Comparison of ENCODE assay signal across 1 cellular context in the genomic region with DNA sequence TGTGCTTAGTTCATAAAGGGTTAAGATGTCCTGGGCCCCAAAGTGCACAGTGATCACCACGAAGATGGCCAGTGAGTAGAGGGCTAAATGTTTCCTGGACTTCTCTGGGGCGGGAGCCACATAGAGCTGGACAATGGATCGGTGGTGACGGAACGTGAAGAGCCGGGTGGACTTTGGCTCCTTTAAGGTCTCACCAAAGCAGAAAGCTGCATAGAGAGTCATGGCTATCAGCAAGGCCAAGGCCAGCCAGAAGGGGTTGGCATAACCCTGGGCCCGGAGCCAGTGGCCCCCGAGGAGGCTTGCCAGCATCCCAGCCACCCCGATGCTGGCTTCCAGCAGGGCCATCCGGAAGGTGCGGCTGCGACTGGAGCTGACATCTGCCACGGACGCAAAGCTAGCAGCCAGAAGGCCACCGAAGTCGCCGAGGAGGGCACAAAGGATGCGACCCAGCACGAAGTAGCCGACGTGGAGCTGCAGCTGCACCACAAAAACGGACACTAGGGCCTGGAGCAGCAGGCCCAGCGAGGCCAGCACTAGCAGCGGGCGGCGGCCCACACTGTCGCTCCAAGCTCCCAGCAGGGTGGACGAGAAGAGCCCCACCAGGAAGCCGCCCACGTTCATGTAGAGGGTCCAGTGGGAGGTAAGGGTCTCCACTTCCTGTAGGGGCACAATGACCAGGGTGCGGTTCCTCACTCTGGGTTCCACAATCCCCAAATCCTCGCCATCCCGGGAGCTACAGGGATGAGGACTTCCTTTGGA.
TF ChIP-seq lines count a peak whose summit lies in the region.

No MANE protein-coding gene starts in this region.

TF ChIP-seq in WTC11, 78 proteins besides CTCF, POLR2A, EP300 and RAD21 (continued from another document):
- TF ChIP-seq, protein P1, sequence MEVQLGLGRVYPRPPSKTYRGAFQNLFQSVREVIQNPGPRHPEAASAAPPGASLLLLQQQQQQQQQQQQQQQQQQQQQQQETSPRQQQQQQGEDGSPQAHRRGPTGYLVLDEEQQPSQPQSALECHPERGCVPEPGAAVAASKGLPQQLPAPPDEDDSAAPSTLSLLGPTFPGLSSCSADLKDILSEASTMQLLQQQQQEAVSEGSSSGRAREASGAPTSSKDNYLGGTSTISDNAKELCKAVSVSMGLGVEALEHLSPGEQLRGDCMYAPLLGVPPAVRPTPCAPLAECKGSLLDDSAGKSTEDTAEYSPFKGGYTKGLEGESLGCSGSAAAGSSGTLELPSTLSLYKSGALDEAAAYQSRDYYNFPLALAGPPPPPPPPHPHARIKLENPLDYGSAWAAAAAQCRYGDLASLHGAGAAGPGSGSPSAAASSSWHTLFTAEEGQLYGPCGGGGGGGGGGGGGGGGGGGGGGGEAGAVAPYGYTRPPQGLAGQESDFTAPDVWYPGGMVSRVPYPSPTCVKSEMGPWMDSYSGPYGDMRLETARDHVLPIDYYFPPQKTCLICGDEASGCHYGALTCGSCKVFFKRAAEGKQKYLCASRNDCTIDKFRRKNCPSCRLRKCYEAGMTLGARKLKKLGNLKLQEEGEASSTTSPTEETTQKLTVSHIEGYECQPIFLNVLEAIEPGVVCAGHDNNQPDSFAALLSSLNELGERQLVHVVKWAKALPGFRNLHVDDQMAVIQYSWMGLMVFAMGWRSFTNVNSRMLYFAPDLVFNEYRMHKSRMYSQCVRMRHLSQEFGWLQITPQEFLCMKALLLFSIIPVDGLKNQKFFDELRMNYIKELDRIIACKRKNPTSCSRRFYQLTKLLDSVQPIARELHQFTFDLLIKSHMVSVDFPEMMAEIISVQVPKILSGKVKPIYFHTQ (CRISPR knock-in tag; IDR thresholded peaks at IDR 0.05), result no peak
- TF ChIP-seq FOXP1 (CRISPR knock-in tag; IDR thresholded peaks at IDR 0.05; ENCODE audit: borderline replicate concordance) (no peak), TEAD4 (CRISPR knock-in tag; IDR thresholded peaks at IDR 0.05) (no peak), FOXK1 (CRISPR knock-in tag; IDR thresholded peaks at IDR 0.05) (no peak), ETV6 (CRISPR knock-in tag; IDR thresholded peaks at IDR 0.05) (no peak), ZNF263 (CRISPR knock-in tag; IDR thresholded peaks at IDR 0.05; ENCODE audit: low read depth) (no peak)
- TF ChIP-seq, protein P2, sequence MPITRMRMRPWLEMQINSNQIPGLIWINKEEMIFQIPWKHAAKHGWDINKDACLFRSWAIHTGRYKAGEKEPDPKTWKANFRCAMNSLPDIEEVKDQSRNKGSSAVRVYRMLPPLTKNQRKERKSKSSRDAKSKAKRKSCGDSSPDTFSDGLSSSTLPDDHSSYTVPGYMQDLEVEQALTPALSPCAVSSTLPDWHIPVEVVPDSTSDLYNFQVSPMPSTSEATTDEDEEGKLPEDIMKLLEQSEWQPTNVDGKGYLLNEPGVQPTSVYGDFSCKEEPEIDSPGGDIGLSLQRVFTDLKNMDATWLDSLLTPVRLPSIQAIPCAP (CRISPR knock-in tag; IDR thresholded peaks at IDR 0.05), result no peak
